Comparison of ENCODE assay signal across 8 cellular contexts in genomic region chr6:83191974-83192373, GRCh38. TPM values are rescaled to one million over a fixed set of nuclear protein-coding genes. Genes with fewer than 3 reads are reported as not detected.
DNase-seq lines count a peak whose midpoint lies in the region; ATAC-seq, FAIRE-seq and TF ChIP-seq lines count a peak whose summit lies in the region.
"Not testable (repeated sequence)": the region's sequence is repeated elsewhere in the genome, so short reads cannot be mapped to it uniquely, and the experiment has no call there.

No MANE protein-coding gene starts in this region.

- not testable (repeated sequence) for H4K91ac ChIP-seq in neuronal stem cell (ENCODE audit: low read depth, low read length, poor library complexity)

- not testable (repeated sequence) for TF ChIP-seq POLR2A in suprapubic skin (IDR thresholded peaks at IDR 0.05)

- H3K4me3 Mint-ChIP-seq in T-cell (peak overlapping the region; percentile 93 to 98 (median 97)), endothelial cell (ENCODE audit: unreplicated experiment) (peak overlapping the region; percentile 98)
- H3K4me3 Mint-ChIP-seq in activated naive CD8-positive, alpha-beta T cell treated with anti-CD3 and anti-CD28 coated beads, Interleukin-2, amount 10 ng/mL, durations not matched to agents 7 days and 5 days, result peak overlapping the region; percentile 97

- not testable (repeated sequence) for H3K14ac ChIP-seq in neuronal stem cell (ENCODE audit: low read length)

- no CpG with 5 or more reads among the region's 18 CpGs for WGBS in neuronal stem cell (ENCODE audit: extremely low coverage in 2 of 2, insufficient read length in 2 of 2, insufficient replicate concordance in 1 of 2), 2 donors
- WGBS in suprapubic skin, result 93% methylated on average over 18 of the region's 18 CpGs

- H3K4me1 ChIP-seq in BLaER1; HUES48 (ENCODE audit: control insufficient read depth, insufficient read depth, low read length); neuronal stem cell (ENCODE audit: control insufficient read depth in 2 of 2, insufficient read depth in 1 of 2, low read depth in 1 of 2, low read length in 2 of 2): not testable (repeated sequence)
- H3K4me1 ChIP-seq in keratinocyte (ENCODE audit: control insufficient read depth, extremely low read depth, insufficient read depth, low read length), result peaks cover 13% of the 10 kb centered on the region
- H3K4me1 ChIP-seq in suprapubic skin, result peaks cover 19% of the 10 kb centered on the region

- not testable (repeated sequence) for FAIRE-seq in keratinocyte (lab: Jason Lieb, UNC)

- dilution Hi-C loops in keratinocyte (cut with MboI; ENCODE audit: extremely low pct_ligation_motif_present, low sequenced_read_pairs), result not testable (repeated sequence)

- not testable (repeated sequence) for H3K4ac ChIP-seq in neuronal stem cell (ENCODE audit: low read length)

- H3K79me2 ChIP-seq in keratinocyte (ENCODE audit: control insufficient read depth, insufficient read depth, low read length), result peaks cover 26% of the 10 kb centered on the region

- not testable (repeated sequence) for H2AFZ ChIP-seq in keratinocyte (ENCODE audit: control insufficient read depth, low read length); neuronal stem cell (ENCODE audit: low read length)

- H3K27me3 Mint-ChIP-seq in T-cell; activated naive CD8-positive, alpha-beta T cell treated with anti-CD3 and anti-CD28 coated beads, Interleukin-2, amount 10 ng/mL, durations not matched to agents 7 days and 5 days; endothelial cell (ENCODE audit: unreplicated experiment): not testable (repeated sequence)

- H2BK5ac ChIP-seq in neuronal stem cell (ENCODE audit: low read length), result not testable (repeated sequence)

- H3K79me1 ChIP-seq in neuronal stem cell (ENCODE audit: low read depth, low read length), result not testable (repeated sequence)

- not testable (repeated sequence) for H4K8ac ChIP-seq in neuronal stem cell (ENCODE audit: low read depth, low read length)

- H3K27ac ChIP-seq in BLaER1; HUES48 (ENCODE audit: low read depth, low read length); neuronal stem cell (replicated peaks; ENCODE audit: low read length); suprapubic skin: not testable (repeated sequence)
- H3K27ac ChIP-seq in keratinocyte (ENCODE audit: control insufficient read depth, insufficient read depth, low read length), result peak overlapping the region; percentile 88

- not testable (repeated sequence) for H3K23ac ChIP-seq in neuronal stem cell (ENCODE audit: low read depth, low read length, poor library complexity)

- peak overlapping the region in 1 of 2 donors; percentile 95 for H3K27ac Mint-ChIP-seq in T-cell
- not testable (repeated sequence) for H3K27ac Mint-ChIP-seq in activated naive CD8-positive, alpha-beta T cell treated with anti-CD3 and anti-CD28 coated beads, Interleukin-2, amount 10 ng/mL, durations not matched to agents 7 days and 5 days; endothelial cell (ENCODE audit: unreplicated experiment)

- peak overlapping the region; percentile 79 for H3K4me3 ChIP-seq in BLaER1
- H3K4me3 ChIP-seq in HUES48 (ENCODE audit: low read depth, low read length), result peak overlapping the region; percentile 95
- H3K4me3 ChIP-seq in keratinocyte (ENCODE audit: control insufficient read depth in 2 of 3, extremely low read depth in 1 of 3, insufficient read depth in 2 of 3, low read depth in 1 of 3, low read length in 3 of 3), result peak overlapping the region; percentile 89 to 90 (median 89)
- H3K4me3 ChIP-seq in neuronal stem cell (ENCODE audit: low read length in 2 of 2), result peak overlapping the region in 1 of 2 donors; percentile 73
- H3K4me3 ChIP-seq in suprapubic skin, result peak overlapping the region; percentile 96

- not testable (repeated sequence) for H3K36me3 ChIP-seq in BLaER1
- H3K36me3 ChIP-seq in HUES48 (ENCODE audit: control insufficient read depth, insufficient read depth, low read length), result peaks cover 51% of the 10 kb centered on the region
- H3K36me3 ChIP-seq in keratinocyte (ENCODE audit: control insufficient read depth in 2 of 2, extremely low read depth in 1 of 2, insufficient read depth in 2 of 2, low read length in 2 of 2), result peaks cover 0 to 31% of the 10 kb centered on the region in 2 experiments
- peaks cover 13 to 64% of the 10 kb centered on the region in 2 donors for H3K36me3 ChIP-seq in neuronal stem cell (replicated peaks in 1 of 2; ENCODE audit: control insufficient read depth in 2 of 2, insufficient read depth in 2 of 2, low read length in 2 of 2)
- peaks cover 13% of the 10 kb centered on the region for H3K36me3 ChIP-seq in suprapubic skin

- H3K4me1 Mint-ChIP-seq in T-cell (peaks cover 44 to 63% (median 57%) of the 10 kb centered on the region in 3 donors), endothelial cell (ENCODE audit: unreplicated experiment) (peaks cover 16% of the 10 kb centered on the region)
- peaks cover 19% of the 10 kb centered on the region for H3K4me1 Mint-ChIP-seq in activated naive CD8-positive, alpha-beta T cell treated with anti-CD3 and anti-CD28 coated beads, Interleukin-2, amount 10 ng/mL, durations not matched to agents 7 days and 5 days

- ATAC-seq in T-cell (replicated peaks in 1 of 4); activated naive CD8-positive, alpha-beta T cell treated with anti-CD3 and anti-CD28 coated beads, Interleukin-2, amount 10 ng/mL, durations not matched to agents 7 days and 5 days (ENCODE audit: low read depth): not testable (repeated sequence)

- H3K9me3 ChIP-seq in BLaER1; HUES48 (ENCODE audit: control insufficient read depth, insufficient read depth, low read length); keratinocyte (ENCODE audit: control insufficient read depth, low read depth, low read length); neuronal stem cell (replicated peaks in 1 of 2; ENCODE audit: control insufficient read depth in 2 of 2, insufficient read depth in 1 of 2, low read depth in 1 of 2, low read length in 2 of 2); suprapubic skin: not testable (repeated sequence)

- not testable (repeated sequence) for H3K9me3 Mint-ChIP-seq in T-cell; activated naive CD8-positive, alpha-beta T cell treated with anti-CD3 and anti-CD28 coated beads, Interleukin-2, amount 10 ng/mL, durations not matched to agents 7 days and 5 days; endothelial cell (ENCODE audit: unreplicated experiment)

- H2BK120ac ChIP-seq in neuronal stem cell (ENCODE audit: low read depth, low read length), result not testable (repeated sequence)

- TF ChIP-seq CTCF in endothelial cell (IDR thresholded peaks at IDR 0.05; ENCODE audit: unreplicated experiment); keratinocyte (optimal IDR thresholded peaks at IDR 0.05 in 1 of 3, IDR thresholded peaks at IDR 0.05 in 1 of 3, conservative IDR thresholded peaks at IDR 0.05 in 1 of 3; ENCODE audit: extremely low read depth in 1 of 3, insufficient read depth in 2 of 3, low read length in 3 of 3); suprapubic skin (IDR thresholded peaks at IDR 0.05): not testable (repeated sequence)

- not testable (repeated sequence) for DNase-seq in T-cell; activated naive CD8-positive, alpha-beta T cell treated with anti-CD3 and anti-CD28 coated beads, Interleukin-2, amount 10 ng/mL, durations not matched to agents 7 days and 5 days; endothelial cell (ENCODE audit: low spot score); keratinocyte (ENCODE audit: low read depth, low spot score); neuronal stem cell (ENCODE audit: low spot score); suprapubic skin (ENCODE audit: low spot score in 2 of 2)

- not testable (repeated sequence) for H3K27me3 ChIP-seq in BLaER1; HUES48 (ENCODE audit: control insufficient read depth, insufficient read depth, low read length); keratinocyte (ENCODE audit: control insufficient read depth, extremely low read depth, insufficient read depth, low read length); neuronal stem cell (ENCODE audit: control insufficient read depth in 3 of 3, insufficient read depth in 3 of 3, low read depth in 1 of 3, low read length in 3 of 3); suprapubic skin

- not testable (repeated sequence) for TF ChIP-seq EP300 in suprapubic skin (IDR thresholded peaks at IDR 0.05)

- not testable (repeated sequence) for H2BK12ac ChIP-seq in neuronal stem cell (ENCODE audit: low read length)

- H3K36me3 Mint-ChIP-seq in T-cell, result peaks cover 16% of the 10 kb centered on the region
- H3K36me3 Mint-ChIP-seq in activated naive CD8-positive, alpha-beta T cell treated with anti-CD3 and anti-CD28 coated beads, Interleukin-2, amount 10 ng/mL, durations not matched to agents 7 days and 5 days; endothelial cell (ENCODE audit: low read depth, unreplicated experiment): not testable (repeated sequence)

- CTCF ChIA-PET in T-cell (lab: Charles Lee), result interaction anchor here (0.7 to 2.7 kb wide), 4 partner anchors 124 to 136 kb away, joined by 3 to 10 read pairs (median 6); partner anchors contain the start of genes DOP1A (in 2 of the 2) and UBE3D (in 1 of the 2)

- POLR2A ChIA-PET in T-cell (lab: Charles Lee), result not testable (repeated sequence)
- POLR2A ChIA-PET in activated naive CD8-positive, alpha-beta T cell treated with anti-CD3 and anti-CD28 coated beads, Interleukin-2, amount 10 ng/mL, durations not matched to agents 7 days and 5 days (lab: Charles Lee), result interaction anchor here (3.2 kb wide), 1 partner anchor 126 kb away, joined by 8 read pairs; the partner anchor contains the start of gene UBE3D

- not testable (repeated sequence) for H2AK5ac ChIP-seq in neuronal stem cell (ENCODE audit: low read depth, low read length)

- 0 out of 2 replicates have a peak overlapping the region, but pooled peaks have one; percentile 83 for H3K9ac ChIP-seq in BLaER1
- H3K9ac ChIP-seq in HUES48 (ENCODE audit: low read depth, low read length); neuronal stem cell (ENCODE audit: low read depth, low read length, poor library complexity): not testable (repeated sequence)
- peak overlapping the region; percentile 93 for H3K9ac ChIP-seq in keratinocyte (ENCODE audit: control insufficient read depth, extremely low read depth, insufficient read depth, low read length)

- H3K9me1 ChIP-seq in keratinocyte (ENCODE audit: control insufficient read depth, extremely low read depth, insufficient read depth, low read length), result not testable (repeated sequence)

- not testable (repeated sequence) for H3K18ac ChIP-seq in neuronal stem cell (ENCODE audit: low read length)

- not testable (repeated sequence) for H4K20me1 ChIP-seq in BLaER1; keratinocyte (ENCODE audit: control insufficient read depth, extremely low read depth, insufficient read depth, low read length)

- H2BK15ac ChIP-seq in neuronal stem cell (ENCODE audit: low read length), result not testable (repeated sequence)

- H3K4me2 ChIP-seq in BLaER1 (peak overlapping the region; percentile 71), keratinocyte (ENCODE audit: control insufficient read depth, extremely low read depth, insufficient read depth, low read depth, low read length) (peak overlapping the region; percentile 84), neuronal stem cell (ENCODE audit: insufficient read depth, low read length, poor library complexity, severe bottlenecking) (peak overlapping the region; percentile 37)

RNA-seq across cellular contexts. Expression of gene PGM3, which starts 1.1 kb away (rescaled TPM):
- total RNA-seq in T-cell (10 to 100 TPM; 18.8 to 26.0 (median 24.3) TPM), endothelial cell (ENCODE audit: unreplicated experiment) (59.6 TPM), suprapubic skin (10 to 100 TPM in 3 of 4 donors, 1 to 10 TPM in 1; 9.6 to 18.6 (median 13.8) TPM)
- total RNA-seq in activated naive CD8-positive, alpha-beta T cell treated with anti-CD3 and anti-CD28 coated beads, Interleukin-2, amount 10 ng/mL, durations not matched to agents 7 days and 5 days, result 10 to 100 TPM; 13.0 to 22.4 TPM
- polyA plus RNA-seq in keratinocyte, result 24.0 to 32.1 TPM (median 28.9 TPM) in 3 replicates
- polyA plus RNA-seq in keratinocyte (2011; ENCODE audit: low read depth), result 17.9 TPM
- polyA plus RNA-seq in keratinocyte (2011; cell fraction: cytosol; rRNA removed), result 14.5 and 29.5 TPM in 2 replicates
- polyA plus RNA-seq in keratinocyte (2011; cell fraction: nucleus; rRNA removed), result 21.7 and 25.1 TPM in 2 replicates
- 18.5 and 31.0 TPM in 2 replicates for polyA plus RNA-seq in keratinocyte (2012; ENCODE audit: low replicate concordance)
- polyA minus RNA-seq in keratinocyte, result 28.1 to 83.9 TPM (median 44.5 TPM) in 3 replicates
- 19.4 TPM for polyA minus RNA-seq in keratinocyte (2011; cell fraction: cytosol; rRNA and poly(A)+ RNA removed)
- polyA minus RNA-seq in keratinocyte (2011; cell fraction: nucleus; rRNA and poly(A)+ RNA removed), result 20.3 and 42.5 TPM in 2 replicates
- 22.8 TPM for polyA plus RNA-seq in neuronal stem cell (2013, experiment 1 of 2)
- polyA plus RNA-seq in neuronal stem cell (2013, experiment 2 of 2), result 22.4 TPM

RNA-seq across cellular contexts. Expression of gene RWDD2A, which starts 1.2 kb away (rescaled TPM):
- total RNA-seq in T-cell, result 1 to 10 TPM; 1.5 to 4.1 (median 2.9) TPM
- 1 to 10 TPM; 2.2 TPM for total RNA-seq in activated naive CD8-positive, alpha-beta T cell treated with anti-CD3 and anti-CD28 coated beads, Interleukin-2, amount 10 ng/mL, durations not matched to agents 7 days and 5 days
- 4.4 TPM for total RNA-seq in endothelial cell (ENCODE audit: unreplicated experiment)
- polyA plus RNA-seq in keratinocyte, result 1.2 to 1.5 TPM (median 1.3 TPM) in 3 replicates
- 0.45 TPM for polyA plus RNA-seq in keratinocyte (2011; ENCODE audit: low read depth)
- 0.64 and 1.2 TPM in 2 replicates for polyA plus RNA-seq in keratinocyte (2011; cell fraction: cytosol; rRNA removed)
- polyA plus RNA-seq in keratinocyte (2011; cell fraction: nucleus; rRNA removed), result 1.2 and 2.1 TPM in 2 replicates
- 0.79 and 1.2 TPM in 2 replicates for polyA plus RNA-seq in keratinocyte (2012; ENCODE audit: low replicate concordance)
- 0.30 to 0.76 TPM (median 0.70 TPM) in 3 replicates for polyA minus RNA-seq in keratinocyte
- polyA minus RNA-seq in keratinocyte (2011; cell fraction: cytosol; rRNA and poly(A)+ RNA removed), result not detected
- polyA minus RNA-seq in keratinocyte (2011; cell fraction: nucleus; rRNA and poly(A)+ RNA removed), result 0.53 and 0.93 TPM in 2 replicates
- 5.8 TPM for polyA plus RNA-seq in neuronal stem cell (2013, experiment 1 of 2)
- 6.0 TPM for polyA plus RNA-seq in neuronal stem cell (2013, experiment 2 of 2)
- 1 to 10 TPM in 3 of 4 donors, under 1 TPM in 1; 0.95 to 3.5 (median 1.6) TPM for total RNA-seq in suprapubic skin
